ENCODE assay signal across 1 cellular context in genomic region chr21:33212159-33212851, GRCh38.
A peak's percentile ranks its signal among the peaks of the same experiment; 100 is the strongest.
TF ChIP-seq lines count a peak whose summit lies in the region.

No MANE protein-coding gene starts in this region.

TF ChIP-seq in K562, 482 proteins besides CTCF, POLR2A, EP300 and RAD21 (continued from another document and continues in another):
- TF ChIP-seq BCLAF1 (IDR thresholded peaks at IDR 0.05; ENCODE audit: borderline replicate concordance in 1 of 2, control insufficient read depth in 1 of 2, low read depth in 2 of 2, low read length in 1 of 2): no peak
- TF ChIP-seq ZNF75A (CRISPR knock-in tag; IDR thresholded peaks at IDR 0.05): no peak
- TF ChIP-seq SAFB (IDR thresholded peaks at IDR 0.05; ENCODE audit: borderline replicate concordance, low read depth, low read length): no peak
- no peak for TF ChIP-seq CLOCK (CRISPR knock-in tag; IDR thresholded peaks at IDR 0.05; ENCODE audit: borderline replicate concordance)
- TF ChIP-seq SUPT5H (IDR thresholded peaks at IDR 0.05): no peak
- no peak for TF ChIP-seq ARID3B (CRISPR knock-in tag; IDR thresholded peaks at IDR 0.05; ENCODE audit: borderline replicate concordance)
- no peak for TF ChIP-seq SP2 (IDR thresholded peaks at IDR 0.05; ENCODE audit: extremely low read depth, low read depth, low read length, poor library complexity, severe bottlenecking)
- TF ChIP-seq ZNF57 (CRISPR knock-in tag; IDR thresholded peaks at IDR 0.05): no peak
- TF ChIP-seq STAT5A (IDR thresholded peaks at IDR 0.05; ENCODE audit: borderline replicate concordance, low read length): no peak
- 0 out of 2 replicates have a peak, but pooled peaks have one; percentile 23 for TF ChIP-seq TEAD4 (IDR thresholded peaks at IDR 0.05; ENCODE audit: low read length)
- no peak for TF ChIP-seq TEAD4 (CRISPR knock-in tag; IDR thresholded peaks at IDR 0.05; ENCODE audit: borderline replicate concordance)
- TF ChIP-seq TRIM25 (IDR thresholded peaks at IDR 0.05; ENCODE audit: borderline replicate concordance): no peak
- no peak for TF ChIP-seq ZBTB8A (IDR thresholded peaks at IDR 0.05; ENCODE audit: partially characterized antibody)
- TF ChIP-seq GTF2F1 (IDR thresholded peaks at IDR 0.05; ENCODE audit: low read depth, low read length): no peak
- TF ChIP-seq BRF1 (IDR thresholded peaks at IDR 0.05; ENCODE audit: borderline replicate concordance, extremely low read depth, insufficient read length): no peak
- TF ChIP-seq C11orf30 (IDR thresholded peaks at IDR 0.05; ENCODE audit: low read depth): no peak
- TF ChIP-seq NCOR1 (IDR thresholded peaks at IDR 0.05): peak; percentile 37; the same call in 1 of the 2 replicates
- TF ChIP-seq ELF2 (CRISPR knock-in tag; IDR thresholded peaks at IDR 0.05): no peak
- TF ChIP-seq HDAC3 (IDR thresholded peaks at IDR 0.05; ENCODE audit: borderline replicate concordance, partially characterized antibody): no peak
- TF ChIP-seq PTRF (tag; IDR thresholded peaks at IDR 0.05): no peak; the same call in 1 of the 2 replicates
- TF ChIP-seq RBM39 (optimal IDR thresholded peaks at IDR 0.05; ENCODE audit: low read depth, low read length): no peak
- TF ChIP-seq RBFOX2 (IDR thresholded peaks at IDR 0.05; ENCODE audit: low read depth, low read length): no peak
- no peak for TF ChIP-seq KLF13 (tag; IDR thresholded peaks at IDR 0.05; ENCODE audit: borderline replicate concordance, low read depth)
- TF ChIP-seq XRCC3 (IDR thresholded peaks at IDR 0.05): no peak
- TF ChIP-seq HOMEZ (CRISPR knock-in tag; IDR thresholded peaks at IDR 0.05): no peak
- TF ChIP-seq ZNF184 (CRISPR knock-in tag; IDR thresholded peaks at IDR 0.05): no peak
- TF ChIP-seq DDX20 (tag; IDR thresholded peaks at IDR 0.05; ENCODE audit: low read depth): peak; percentile 38; the same call in 1 of the 2 replicates
- TF ChIP-seq FIP1L1 (IDR thresholded peaks at IDR 0.05; ENCODE audit: low read depth, low read length, poor library complexity, severe bottlenecking): no peak
- no peak for TF ChIP-seq ZNF830 (CRISPR knock-in tag; IDR thresholded peaks at IDR 0.05)
- TF ChIP-seq ZNF766 (CRISPR knock-in tag; conservative IDR thresholded peaks at IDR 0.05): peak; percentile 73; the same call in 1 of the 2 replicates
- no peak for TF ChIP-seq ZNF589 (CRISPR knock-in tag; IDR thresholded peaks at IDR 0.05; ENCODE audit: low read depth)
- TF ChIP-seq RBM34 (IDR thresholded peaks at IDR 0.05; ENCODE audit: borderline replicate concordance, insufficient read depth, low read length): no peak
- TF ChIP-seq MAZ (CRISPR knock-in tag; conservative IDR thresholded peaks at IDR 0.05 in 1 of 2, IDR thresholded peaks at IDR 0.05 in 1 of 2): peak in 1 of 2 experiments; percentile 17; a peak in 1 of 4 replicates
- no peak for TF ChIP-seq MXI1 (IDR thresholded peaks at IDR 0.05; ENCODE audit: low read depth, low read length)
- TF ChIP-seq HNRNPL (IDR thresholded peaks at IDR 0.05; ENCODE audit: low read depth, low read length): no peak
- no peak for TF ChIP-seq TCF7 (IDR thresholded peaks at IDR 0.05; ENCODE audit: borderline replicate concordance)
- TF ChIP-seq HCFC1 (IDR thresholded peaks at IDR 0.05; ENCODE audit: low read depth, low read length): no peak
- TF ChIP-seq COPS2 (conservative IDR thresholded peaks at IDR 0.05): no peak
- no peak for TF ChIP-seq JUN (IDR thresholded peaks at IDR 0.05; ENCODE audit: borderline replicate concordance, low read depth, low read length)
- no peak for TF ChIP-seq JUN (CRISPR knock-in tag; IDR thresholded peaks at IDR 0.05; ENCODE audit: borderline replicate concordance)
- no peak for TF ChIP-seq MIER1 (IDR thresholded peaks at IDR 0.05; ENCODE audit: low read depth)
- peak; percentile 100 for TF ChIP-seq HMBOX1 (IDR thresholded peaks at IDR 0.05)
- no peak for TF ChIP-seq NONO (IDR thresholded peaks at IDR 0.05; ENCODE audit: low read depth in 2 of 2, low read length in 1 of 2)
- TF ChIP-seq, protein P1, sequence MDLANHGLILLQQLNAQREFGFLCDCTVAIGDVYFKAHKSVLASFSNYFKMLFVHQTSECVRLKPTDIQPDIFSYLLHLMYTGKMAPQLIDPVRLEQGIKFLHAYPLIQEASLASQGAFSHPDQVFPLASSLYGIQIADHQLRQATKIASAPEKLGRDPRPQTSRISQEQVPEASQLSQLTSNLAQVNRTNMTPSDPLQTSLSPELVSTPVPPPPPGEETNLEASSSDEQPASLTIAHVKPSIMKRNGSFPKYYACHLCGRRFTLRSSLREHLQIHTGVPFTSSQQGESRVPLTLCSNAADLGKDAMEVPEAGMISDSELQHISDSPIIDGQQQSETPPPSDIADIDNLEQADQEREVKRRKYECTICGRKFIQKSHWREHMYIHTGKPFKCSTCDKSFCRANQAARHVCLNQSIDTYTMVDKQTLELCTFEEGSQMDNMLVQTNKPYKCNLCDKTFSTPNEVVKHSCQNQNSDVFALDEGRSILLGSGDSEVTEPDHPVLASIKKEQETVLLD (IDR thresholded peaks at IDR 0.05): no peak; the same call in 1 of the 2 replicates
- peak; percentile 8; the same call in 1 of the 2 replicates for TF ChIP-seq NFIC (IDR thresholded peaks at IDR 0.05)
- no peak for TF ChIP-seq HNRNPUL1 (IDR thresholded peaks at IDR 0.05; ENCODE audit: low read length)
- no peak for TF ChIP-seq PHB2 (IDR thresholded peaks at IDR 0.05; ENCODE audit: low read depth)
- TF ChIP-seq HEY1 (CRISPR knock-in tag; IDR thresholded peaks at IDR 0.05; ENCODE audit: borderline replicate concordance): no peak
- peak; percentile 41 to 71; a peak in 2 of 4 replicates for TF ChIP-seq KDM1A (IDR thresholded peaks at IDR 0.05)
- no peak for TF ChIP-seq MCM7 (IDR thresholded peaks at IDR 0.05)
- TF ChIP-seq, protein P2, sequence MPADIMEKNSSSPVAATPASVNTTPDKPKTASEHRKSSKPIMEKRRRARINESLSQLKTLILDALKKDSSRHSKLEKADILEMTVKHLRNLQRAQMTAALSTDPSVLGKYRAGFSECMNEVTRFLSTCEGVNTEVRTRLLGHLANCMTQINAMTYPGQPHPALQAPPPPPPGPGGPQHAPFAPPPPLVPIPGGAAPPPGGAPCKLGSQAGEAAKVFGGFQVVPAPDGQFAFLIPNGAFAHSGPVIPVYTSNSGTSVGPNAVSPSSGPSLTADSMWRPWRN (IDR thresholded peaks at IDR 0.05; ENCODE audit: low read depth): no peak
- no peak for TF ChIP-seq ZNF124 (CRISPR knock-in tag; IDR thresholded peaks at IDR 0.05)
- TF ChIP-seq SREBF1 (IDR thresholded peaks at IDR 0.05; ENCODE audit: borderline replicate concordance, low read depth, low read length): no peak
- no peak for TF ChIP-seq TAF1 (IDR thresholded peaks at IDR 0.05; ENCODE audit: control insufficient read depth, extremely low read depth, insufficient read depth, low read length, severe bottlenecking)
- TF ChIP-seq NFE2 (IDR thresholded peaks at IDR 0.05; ENCODE audit: low read depth): 0 out of 2 replicates have a peak, but pooled peaks have one; percentile 28
- TF ChIP-seq CEBPG (CRISPR knock-in tag; IDR thresholded peaks at IDR 0.05): no peak
- peak in 1 of 2 experiments; percentile 25; a peak in 1 of 4 replicates for TF ChIP-seq CEBPG (tag; conservative IDR thresholded peaks at IDR 0.05 in 1 of 2, IDR thresholded peaks at IDR 0.05 in 1 of 2)
- no peak for TF ChIP-seq ZNF133 (CRISPR knock-in tag; IDR thresholded peaks at IDR 0.05)
- no peak for TF ChIP-seq E2F4 (CRISPR knock-in tag; IDR thresholded peaks at IDR 0.05; ENCODE audit: low read depth)
- TF ChIP-seq SRSF9 (IDR thresholded peaks at IDR 0.05; ENCODE audit: borderline replicate concordance, low read depth, low read length): no peak
- no peak for TF ChIP-seq ZNF717 (CRISPR knock-in tag; IDR thresholded peaks at IDR 0.05)
